In genomic region chr5:176647030-176647869, GRCh38 we compare ENCODE assay signal across 8 cellular contexts. TPM values are rescaled to one million over a fixed set of nuclear protein-coding genes. Genes with fewer than 3 reads are reported as not detected.
DNase-seq lines count a peak whose midpoint lies in the region; ATAC-seq and TF ChIP-seq lines count a peak whose summit lies in the region.

A gene with protein sequence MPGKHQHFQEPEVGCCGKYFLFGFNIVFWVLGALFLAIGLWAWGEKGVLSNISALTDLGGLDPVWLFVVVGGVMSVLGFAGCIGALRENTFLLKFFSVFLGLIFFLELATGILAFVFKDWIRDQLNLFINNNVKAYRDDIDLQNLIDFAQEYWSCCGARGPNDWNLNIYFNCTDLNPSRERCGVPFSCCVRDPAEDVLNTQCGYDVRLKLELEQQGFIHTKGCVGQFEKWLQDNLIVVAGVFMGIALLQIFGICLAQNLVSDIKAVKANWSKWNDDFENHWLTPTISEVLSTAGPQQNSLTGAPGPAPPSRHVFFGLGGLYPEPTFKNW (plus strand): TSS chr5:176647484. CDS start chr5:176647616, 132 bp downstream.

- H3K9me3 Mint-ChIP-seq in T-helper 2 cell treated with Interferon-gamma antibody and Interleukin-4, amounts not matched to agents 5 μg/mL and 100 μg/mL, for 36 hours: no peaks in the 10 kb centered on the region

- peak within 1 kb of the TSS; percentile 76 to 79 for H3K27ac ChIP-seq in ascending aorta
- peak within 1 kb of the TSS; percentile 75 for H3K27ac ChIP-seq in right cardiac atrium (ENCODE audit: low read length)
- peak within 1 kb of the TSS; percentile 71 for H3K27ac ChIP-seq in vagina

- TF ChIP-seq CTCF in ascending aorta (IDR thresholded peaks at IDR 0.05) (peak in 1 of 3 experiments; percentile 42), vagina (IDR thresholded peaks at IDR 0.05) (no peak)

- ATAC-seq in GM18505 (IDR thresholded peaks at IDR 0.05; ENCODE audit: unreplicated experiment): peak; percentile 88
- ATAC-seq in HG02973 (IDR thresholded peaks at IDR 0.05; ENCODE audit: unreplicated experiment): peak; percentile 90
- ATAC-seq in right cardiac atrium: peak; percentile 98 to 99

- peaks cover 2% of the 10 kb centered on the region for H3K36me3 Mint-ChIP-seq in T-helper 2 cell treated with Interferon-gamma antibody and Interleukin-4, amounts not matched to agents 5 μg/mL and 100 μg/mL, for 36 hours (ENCODE audit: low read depth)

- H3K36me3 ChIP-seq in ascending aorta: no peaks in the 10 kb centered on the region
- H3K36me3 ChIP-seq in vagina: no peaks in the 10 kb centered on the region

- TF ChIP-seq POLR2A in GM18505 (IDR thresholded peaks at IDR 0.05; ENCODE audit: borderline replicate concordance, extremely low read depth, insufficient read depth, insufficient read length) (peak; percentile 96), vagina (IDR thresholded peaks at IDR 0.05) (peak in 1 of 2 donors; percentile 60)

- H3K27me3 ChIP-seq in ascending aorta (no peaks in the 10 kb centered on the region), right cardiac atrium (ENCODE audit: control insufficient read depth, insufficient read depth) (no peaks in the 10 kb centered on the region), vagina (no peaks in the 10 kb centered on the region)

- H3K9me3 ChIP-seq in ascending aorta (no peaks in the 10 kb centered on the region), right cardiac atrium (ENCODE audit: control insufficient read depth, low read length) (no peaks in the 10 kb centered on the region), vagina (no peaks in the 10 kb centered on the region)

- intact Hi-C loops in ascending aorta (cut with DNase I) (loop anchor here (1.0 to 10.0 kb wide), 5 partner anchors 110 to 658 kb away; partner anchors contain the start of genes CLTB, FAF2, HIGD2A and NOP16), right cardiac atrium (cut with DNase I) (loop anchor here in 2 of 4 donors (2.0 to 10.0 kb wide), 2 partner anchors 62 to 72 kb away; no protein-coding TSS in a partner anchor), vagina (cut with DNase I) (no loop called here)

- peak within 1 kb of the TSS; percentile 86 for H3K27ac Mint-ChIP-seq in T-helper 2 cell treated with Interferon-gamma antibody and Interleukin-4, amounts not matched to agents 5 μg/mL and 100 μg/mL, for 36 hours

- H3K27me3 Mint-ChIP-seq in T-helper 2 cell treated with Interferon-gamma antibody and Interleukin-4, amounts not matched to agents 5 μg/mL and 100 μg/mL, for 36 hours (ENCODE audit: low read depth): no peaks in the 10 kb centered on the region

- under 1% methylated on average over 64 of the region's 64 CpGs for WGBS in right cardiac atrium

- DNase-seq in NCI-H1930 (lab: John Stamatoyannopoulos, UW) (peak; percentile 92 to 93), ascending aorta (ENCODE audit: low spot score in 2 of 2) (peak; percentile 98 to 100), right cardiac atrium (peak; percentile 100), putamen (ENCODE audit: low spot score) (peak; percentile 99), vagina (ENCODE audit: extremely low spot score in 2 of 2) (peak in 1 of 2 donors; percentile 97)
- DNase-seq in T-helper 2 cell treated with Interferon-gamma antibody and Interleukin-4, amounts not matched to agents 5 μg/mL and 100 μg/mL, for 36 hours (ENCODE audit: low spot score): peak; percentile 100

- H3K4me1 Mint-ChIP-seq in T-helper 2 cell treated with Interferon-gamma antibody and Interleukin-4, amounts not matched to agents 5 μg/mL and 100 μg/mL, for 36 hours (ENCODE audit: low read depth): peaks cover 32% of the 10 kb centered on the region

- H3K4me3 ChIP-seq in ascending aorta: peak within 1 kb of the TSS; percentile 74 to 75
- peak within 1 kb of the TSS; percentile 84 for H3K4me3 ChIP-seq in right cardiac atrium (ENCODE audit: low read length)
- H3K4me3 ChIP-seq in vagina: peak within 1 kb of the TSS; percentile 68 to 81

- H3K4me1 ChIP-seq in ascending aorta (peaks cover 3 to 10% of the 10 kb centered on the region in 2 donors), right cardiac atrium (ENCODE audit: control insufficient read depth, insufficient read depth, low read length) (peaks cover 1% of the 10 kb centered on the region), vagina (peaks cover 34% of the 10 kb centered on the region)

- H3K4me3 Mint-ChIP-seq in T-helper 2 cell treated with Interferon-gamma antibody and Interleukin-4, amounts not matched to agents 5 μg/mL and 100 μg/mL, for 36 hours: peak within 1 kb of the TSS; percentile 89

RNA-seq across cellular contexts. Expression of the gene that starts here (rescaled TPM):
- total RNA-seq in ascending aorta: 32.7 TPM
- 10 to 100 TPM; 16.1 to 23.7 (median 18.8) TPM for total RNA-seq in right cardiac atrium
- 15.8 TPM for polyA plus RNA-seq in right cardiac atrium
- 16.9 TPM for total RNA-seq in vagina
